1 cellular context compared by ENCODE assay signal in genomic region chr16:68529931-68530667, GRCh38.
TF ChIP-seq lines count a peak whose summit lies in the region.

No MANE protein-coding gene starts in this region.

TF ChIP-seq in GM12878, 131 proteins besides CTCF, POLR2A, EP300 and RAD21 (continued from another document and continues in another):
- no peak for TF ChIP-seq ATF2 (IDR thresholded peaks at IDR 0.05; ENCODE audit: low read length)
- TF ChIP-seq ZNF687 (IDR thresholded peaks at IDR 0.05), result peak; percentile 82; the same call in 1 of the 2 replicates
- TF ChIP-seq SUPT20H (IDR thresholded peaks at IDR 0.05; ENCODE audit: borderline replicate concordance, control insufficient read depth, low read depth, low read length), result no peak
- no peak for TF ChIP-seq MYB (IDR thresholded peaks at IDR 0.05; ENCODE audit: borderline replicate concordance, low read depth, low read length)
- no peak for TF ChIP-seq GABPA (IDR thresholded peaks at IDR 0.05; ENCODE audit: low read depth)
- TF ChIP-seq ATF3 (IDR thresholded peaks at IDR 0.05; ENCODE audit: borderline replicate concordance, extremely low read depth, low read depth, low read length), result no peak
- no peak for TF ChIP-seq TARDBP (IDR thresholded peaks at IDR 0.05; ENCODE audit: borderline replicate concordance)
- TF ChIP-seq BCLAF1 (IDR thresholded peaks at IDR 0.05), result no peak
- TF ChIP-seq ZBTB11 (CRISPR knock-in tag; IDR thresholded peaks at IDR 0.05), result no peak
- TF ChIP-seq SREBF1 (IDR thresholded peaks at IDR 0.05; ENCODE audit: low read length), result no peak
- no peak for TF ChIP-seq PBX3 (IDR thresholded peaks at IDR 0.05; ENCODE audit: insufficient replicate concordance, low read depth, low read length)
- peak; percentile 95 for TF ChIP-seq YY1 (IDR thresholded peaks at IDR 0.05; ENCODE audit: low read depth, low read length)
- no peak for TF ChIP-seq SIN3A (IDR thresholded peaks at IDR 0.05; ENCODE audit: low read depth, low read length)
- no peak for TF ChIP-seq BRCA1 (IDR thresholded peaks at IDR 0.05; ENCODE audit: low read depth, low read length)
- no peak for TF ChIP-seq USF1 (IDR thresholded peaks at IDR 0.05; ENCODE audit: borderline replicate concordance, extremely low read length, insufficient read depth, low read depth, low read length)
- no peak for TF ChIP-seq BCL3 (IDR thresholded peaks at IDR 0.05; ENCODE audit: borderline replicate concordance, insufficient read depth, low read depth, low read length, poor library complexity, severe bottlenecking)
- TF ChIP-seq NR2C1 (IDR thresholded peaks at IDR 0.05), result no peak
- TF ChIP-seq IRF3 (IDR thresholded peaks at IDR 0.05), result no peak
- no peak for TF ChIP-seq IRF5 (IDR thresholded peaks at IDR 0.05; ENCODE audit: borderline replicate concordance)
- TF ChIP-seq CEBPB (IDR thresholded peaks at IDR 0.05; ENCODE audit: borderline replicate concordance in 1 of 2, low read depth in 2 of 2, low read length in 2 of 2), result no peak
- no peak for TF ChIP-seq TCF7 (IDR thresholded peaks at IDR 0.05; ENCODE audit: borderline replicate concordance)
- no peak for TF ChIP-seq FOXK2 (IDR thresholded peaks at IDR 0.05)
- TF ChIP-seq E2F4 (IDR thresholded peaks at IDR 0.05; ENCODE audit: low read depth, low read length), result no peak
- peak; percentile 37; the same call in 1 of the 2 replicates for TF ChIP-seq ZBTB40 (IDR thresholded peaks at IDR 0.05; ENCODE audit: borderline replicate concordance)
- no peak for TF ChIP-seq ESRRA (IDR thresholded peaks at IDR 0.05; ENCODE audit: low read length)
